Comparison of ENCODE assay signal across 8 cellular contexts in genomic region chr4:7042697-7043464, GRCh38. TPM values are rescaled to one million over a fixed set of nuclear protein-coding genes. Genes with fewer than 3 reads are reported as not detected.
A peak's percentile ranks its signal among the peaks of the same experiment; 100 is the strongest.
DNase-seq lines count a peak whose midpoint lies in the region; ATAC-seq, FAIRE-seq and TF ChIP-seq lines count a peak whose summit lies in the region.

A gene with protein sequence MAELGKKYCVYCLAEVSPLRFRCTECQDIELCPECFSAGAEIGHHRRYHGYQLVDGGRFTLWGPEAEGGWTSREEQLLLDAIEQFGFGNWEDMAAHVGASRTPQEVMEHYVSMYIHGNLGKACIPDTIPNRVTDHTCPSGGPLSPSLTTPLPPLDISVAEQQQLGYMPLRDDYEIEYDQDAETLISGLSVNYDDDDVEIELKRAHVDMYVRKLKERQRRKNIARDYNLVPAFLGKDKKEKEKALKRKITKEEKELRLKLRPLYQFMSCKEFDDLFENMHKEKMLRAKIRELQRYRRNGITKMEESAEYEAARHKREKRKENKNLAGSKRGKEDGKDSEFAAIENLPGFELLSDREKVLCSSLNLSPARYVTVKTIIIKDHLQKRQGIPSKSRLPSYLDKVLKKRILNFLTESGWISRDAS (plus strand): TSS chr4:7043372. CDS start chr4:7043580, 208 bp downstream.

- H3K4me3 ChIP-seq in right atrium auricular region (peak within 1 kb of the TSS; percentile 95 to 98), psoas muscle (peak within 1 kb of the TSS; percentile 99)

- H3K4me3 Mint-ChIP-seq in T-helper 17 cell, result peak within 1 kb of the TSS; percentile 94

- H3K36me3 ChIP-seq in right atrium auricular region, result peaks cover 4% of the 10 kb centered on the region
- H3K36me3 ChIP-seq in psoas muscle (ENCODE audit: insufficient read depth in 1 of 2, low read depth in 1 of 2), result no peaks in the 10 kb centered on the region

- H3K27me3 ChIP-seq in right atrium auricular region (no peaks in the 10 kb centered on the region), psoas muscle (ENCODE audit: insufficient read depth in 3 of 3, low read length in 2 of 3) (no peaks in the 10 kb centered on the region)

- H3K9me3 ChIP-seq in T-helper 17 cell (ENCODE audit: control insufficient read depth, low read length, poor library complexity, severe bottlenecking) (no peaks in the 10 kb centered on the region), right atrium auricular region (no peaks in the 10 kb centered on the region), psoas muscle (no peaks in the 10 kb centered on the region)

- H3K27ac ChIP-seq in angular gyrus (ENCODE audit: low read depth, low read length) (peak within 1 kb of the TSS; percentile 66), right atrium auricular region (peak within 1 kb of the TSS; percentile 88 to 90), psoas muscle (peak within 1 kb of the TSS; percentile 94)

- no peaks in the 10 kb centered on the region for H3K36me3 Mint-ChIP-seq in T-helper 17 cell (ENCODE audit: low read depth)

- FAIRE-seq in urothelium cell line (lab: Jason Lieb, UNC), result no peak

- H3K27me3 Mint-ChIP-seq in T-helper 17 cell, result no peaks in the 10 kb centered on the region

- TF ChIP-seq CTCF in right atrium auricular region (IDR thresholded peaks at IDR 0.05) (peak; percentile 24 to 51), psoas muscle (IDR thresholded peaks at IDR 0.05) (peak; percentile 54)

- H3K27ac Mint-ChIP-seq in T-helper 17 cell, result peak within 1 kb of the TSS; percentile 89

- peak; percentile 79 for DNase-seq in NCI-H1694 treated with DMSO at 0.1 percent for 48 hours (lab: John Stamatoyannopoulos, UW)
- peak; percentile 82 to 92 (median 91) for DNase-seq in T-helper 17 cell
- DNase-seq in right atrium auricular region (ENCODE audit: low spot score), result peak; percentile 97
- peak; percentile 98 to 99 for DNase-seq in psoas muscle
- DNase-seq in urothelium cell line (ENCODE audit: low spot score), result peak; percentile 98

- peaks cover 0 to 48% of the 10 kb centered on the region in 2 donors for H3K4me1 ChIP-seq in right atrium auricular region
- peaks cover 49% of the 10 kb centered on the region for H3K4me1 ChIP-seq in psoas muscle

- intact Hi-C loops in psoas muscle (cut with DNase I), result loop anchor here in 1 of 2 donors (1.0 to 5.0 kb wide), 2 partner anchors 24 to 56 kb away; no protein-coding TSS in a partner anchor

- WGBS in psoas muscle, 3 donors, result 0% methylated on average over 45 to 106 of the region's 106 CpGs

- peaks cover 41% of the 10 kb centered on the region for H3K4me1 Mint-ChIP-seq in T-helper 17 cell

- peak; percentile 87 for ATAC-seq in GM18498 (IDR thresholded peaks at IDR 0.05; ENCODE audit: unreplicated experiment)
- peak; percentile 78 for ATAC-seq in HG02938 (IDR thresholded peaks at IDR 0.05; ENCODE audit: unreplicated experiment)
- ATAC-seq in T-helper 17 cell, result peak; percentile 82
- ATAC-seq in psoas muscle, result peak; percentile 88 to 95 (median 90)

RNA-seq across cellular contexts. Expression of the gene that starts here (rescaled TPM):
- total RNA-seq in T-helper 17 cell, result 10 to 100 TPM; 31.8 to 40.9 TPM
- total RNA-seq in right atrium auricular region, result 10 to 100 TPM; 20.8 to 27.0 TPM
- total RNA-seq in psoas muscle, result 10 to 100 TPM; 43.0 to 70.3 (median 54.7) TPM
- 10 to 100 TPM; 21.0 to 63.3 (median 26.4) TPM for polyA plus RNA-seq in psoas muscle

Comparison
In these comparisons a context has a peak if more than half of its experiments do, and no peak if none do; other contexts are left out.
1. Peak in every context shown above with its lines: DNase-seq, ATAC-seq, H3K4me3 ChIP-seq and H3K27ac ChIP-seq.